1 cellular context compared by ENCODE assay signal in the genomic region with DNA sequence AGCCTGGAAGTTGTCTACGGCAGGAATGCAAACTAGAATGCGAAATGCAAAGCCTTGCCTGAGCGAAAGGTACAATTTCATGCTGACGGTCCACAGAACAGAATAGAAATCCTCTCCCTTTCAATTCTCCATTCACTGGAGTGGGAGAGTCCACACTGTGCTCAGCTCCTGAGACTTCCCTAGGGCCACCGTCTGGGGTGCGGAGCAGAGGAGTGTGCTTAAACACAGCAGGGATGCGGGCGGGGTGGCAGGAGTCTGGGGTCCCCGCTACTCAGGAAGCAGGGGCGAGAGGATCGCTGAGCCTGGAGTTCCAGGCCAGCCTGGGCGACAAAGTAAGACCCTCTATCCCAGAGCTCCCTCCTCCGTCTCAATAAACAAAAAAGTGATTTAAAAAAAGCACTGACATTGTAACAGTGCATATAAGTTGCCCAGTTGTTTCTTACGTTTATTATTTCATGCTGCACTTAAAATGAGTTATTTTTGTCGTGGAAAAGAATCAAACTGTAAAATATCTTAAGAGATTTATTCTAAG.
TF ChIP-seq lines count a peak whose summit lies in the region.

No MANE protein-coding gene starts in this region.

TF ChIP-seq in GM12878, 131 proteins besides CTCF, POLR2A, EP300 and RAD21:
- TF ChIP-seq POU2F2 (IDR thresholded peaks at IDR 0.05; ENCODE audit: borderline replicate concordance, low read depth, low read length), result no peak
- no peak for TF ChIP-seq SREBF1 (IDR thresholded peaks at IDR 0.05; ENCODE audit: low read length)
- TF ChIP-seq, protein P1, sequence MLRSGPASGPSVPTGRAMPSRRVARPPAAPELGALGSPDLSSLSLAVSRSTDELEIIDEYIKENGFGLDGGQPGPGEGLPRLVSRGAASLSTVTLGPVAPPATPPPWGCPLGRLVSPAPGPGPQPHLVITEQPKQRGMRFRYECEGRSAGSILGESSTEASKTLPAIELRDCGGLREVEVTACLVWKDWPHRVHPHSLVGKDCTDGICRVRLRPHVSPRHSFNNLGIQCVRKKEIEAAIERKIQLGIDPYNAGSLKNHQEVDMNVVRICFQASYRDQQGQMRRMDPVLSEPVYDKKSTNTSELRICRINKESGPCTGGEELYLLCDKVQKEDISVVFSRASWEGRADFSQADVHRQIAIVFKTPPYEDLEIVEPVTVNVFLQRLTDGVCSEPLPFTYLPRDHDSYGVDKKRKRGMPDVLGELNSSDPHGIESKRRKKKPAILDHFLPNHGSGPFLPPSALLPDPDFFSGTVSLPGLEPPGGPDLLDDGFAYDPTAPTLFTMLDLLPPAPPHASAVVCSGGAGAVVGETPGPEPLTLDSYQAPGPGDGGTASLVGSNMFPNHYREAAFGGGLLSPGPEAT (IDR thresholded peaks at IDR 0.05; ENCODE audit: low read depth), result no peak
- TF ChIP-seq ESRRA (IDR thresholded peaks at IDR 0.05; ENCODE audit: low read length), result no peak
